13 cellular contexts compared by ENCODE assay signal in genomic region chr19:3457531-3458228, GRCh38. TPM values are rescaled to one million over a fixed set of nuclear protein-coding genes. Genes with fewer than 3 reads are reported as not detected.
DNase-seq lines count a peak whose midpoint lies in the region; ATAC-seq and TF ChIP-seq lines count a peak whose summit lies in the region.
"Had no signal": no experiment of that assay in that cellular context is flagged by ENCODE, and none has a peak within 500 bp of the region (broad histone marks: within the 10 kb centered on the region; RNA-seq: fewer than 3 reads in every experiment).

No MANE protein-coding gene starts in this region.

- WGBS in adipose tissue, 3 donors: 43 to 67% (median 57%) methylated on average over 20 to 22 of the region's 22 CpGs
- no CpG with 5 or more reads among the region's 22 CpGs for WGBS in neuronal stem cell (ENCODE audit: extremely low coverage in 2 of 2, insufficient read length in 2 of 2, insufficient replicate concordance in 1 of 2), 2 donors

- DNase-seq in fibroblast of villous mesenchyme (ENCODE audit: low read depth) (peak; percentile 41), neuronal stem cell (ENCODE audit: low spot score) (no peak), upper lobe of right lung (peak; percentile 54), NCI-H510A treated with DMSO at 0.1 percent for 48 hours (lab: John Stamatoyannopoulos, UW) (no peak), NCI-H446 treated with DMSO at 0.1 percent for 48 hours (lab: John Stamatoyannopoulos, UW) (no peak)
- DNase-seq: activated CD4-positive, alpha-beta T cell treated with anti-CD3 and anti-CD28 coated beads for 4 hours; activated naive CD8-positive, alpha-beta T cell treated with anti-CD3 and anti-CD28 coated beads, Interleukin-2, amount 10 ng/mL, durations not matched to agents 7 days and 5 days; DMS53; KG1; nephron progenitor cell; SHP77 had no signal

- H3K23ac ChIP-seq in neuronal stem cell (ENCODE audit: low read depth, low read length, poor library complexity): no peak overlapping the region

- H2AK5ac ChIP-seq in neuronal stem cell (ENCODE audit: low read depth, low read length): peak overlapping the region; percentile 4

- no peak overlapping the region for H3K14ac ChIP-seq in neuronal stem cell (ENCODE audit: low read length)

- H3K27ac ChIP-seq in adipose tissue (ENCODE audit: low read depth, low read length): peak overlapping the region; percentile 90
- H3K27ac ChIP-seq in neuronal stem cell (replicated peaks; ENCODE audit: low read length): no peak overlapping the region
- peak overlapping the region; percentile 80 for H3K27ac ChIP-seq in upper lobe of right lung

- H3K4me2 ChIP-seq in neuronal stem cell (ENCODE audit: insufficient read depth, low read length, poor library complexity, severe bottlenecking): peak overlapping the region; percentile 11

- ATAC-seq in upper lobe of right lung: no peak
- no peak for ATAC-seq in HG02759 (IDR thresholded peaks at IDR 0.05; ENCODE audit: unreplicated experiment)

- intact Hi-C loops in upper lobe of right lung (cut with DNase I): no loop called here

- peak overlapping the region; percentile 75 for H2BK15ac ChIP-seq in neuronal stem cell (ENCODE audit: low read length)

- peak overlapping the region; percentile 85 for H3K18ac ChIP-seq in neuronal stem cell (ENCODE audit: low read length)

- no peak for TF ChIP-seq CTCF in fibroblast of villous mesenchyme (IDR thresholded peaks at IDR 0.05; ENCODE audit: insufficient read depth, low read depth, low read length)
- TF ChIP-seq CTCF in upper lobe of right lung (IDR thresholded peaks at IDR 0.05): no peak

- no peak overlapping the region for H2BK12ac ChIP-seq in neuronal stem cell (ENCODE audit: low read length)

- H3K4me1 ChIP-seq in neuronal stem cell (ENCODE audit: control insufficient read depth in 2 of 2, insufficient read depth in 1 of 2, low read depth in 1 of 2, low read length in 2 of 2) (peaks cover 13 to 18% of the 10 kb centered on the region in 2 donors), upper lobe of right lung (peaks cover 20% of the 10 kb centered on the region)

- H3K4me3 ChIP-seq in fibroblast of villous mesenchyme (ENCODE audit: low read depth, low read length) (no peak overlapping the region), neuronal stem cell (ENCODE audit: low read length in 2 of 2) (no peak overlapping the region), upper lobe of right lung (no peak overlapping the region)

- peaks cover 0 to 2% of the 10 kb centered on the region in 2 donors for H3K9me3 ChIP-seq in neuronal stem cell (replicated peaks in 1 of 2; ENCODE audit: control insufficient read depth in 2 of 2, insufficient read depth in 1 of 2, low read depth in 1 of 2, low read length in 2 of 2)
- H3K9me3 ChIP-seq in upper lobe of right lung: no peaks in the 10 kb centered on the region

- no peak overlapping the region for H4K91ac ChIP-seq in neuronal stem cell (ENCODE audit: low read depth, low read length, poor library complexity)

- peak overlapping the region; percentile 11 for H2AFZ ChIP-seq in neuronal stem cell (ENCODE audit: low read length)

- H3K4ac ChIP-seq in neuronal stem cell (ENCODE audit: low read length): no peak overlapping the region

- peak overlapping the region; percentile 0 for H2BK5ac ChIP-seq in neuronal stem cell (ENCODE audit: low read length)

- no peak overlapping the region for H3K9ac ChIP-seq in neuronal stem cell (ENCODE audit: low read depth, low read length, poor library complexity)

- peaks cover 3% of the 10 kb centered on the region for H3K79me1 ChIP-seq in neuronal stem cell (ENCODE audit: low read depth, low read length)

- H4K8ac ChIP-seq in neuronal stem cell (ENCODE audit: low read depth, low read length): no peak overlapping the region

- H2BK120ac ChIP-seq in neuronal stem cell (ENCODE audit: low read depth, low read length): no peak overlapping the region

- H3K27me3 ChIP-seq in neuronal stem cell (ENCODE audit: control insufficient read depth in 3 of 3, insufficient read depth in 3 of 3, low read depth in 1 of 3, low read length in 3 of 3): peaks cover 6 to 41% (median 12%) of the 10 kb centered on the region in 3 experiments
- no peaks in the 10 kb centered on the region for H3K27me3 ChIP-seq in upper lobe of right lung

- H3K36me3 ChIP-seq in neuronal stem cell (replicated peaks in 1 of 2; ENCODE audit: control insufficient read depth in 2 of 2, insufficient read depth in 2 of 2, low read length in 2 of 2): peaks cover 0 to 2% of the 10 kb centered on the region in 2 donors
- H3K36me3 ChIP-seq in upper lobe of right lung: peaks cover 65% of the 10 kb centered on the region

RNA-seq across cellular contexts. Expression of gene SMIM24, which starts 22.6 kb away (rescaled TPM):
- polyA plus RNA-seq in adipose tissue: 10 to 100 TPM in 1 of 3 donors, 1 to 10 TPM in 2; 1.2 to 18.6 (median 1.9) TPM
- total RNA-seq in fibroblast of villous mesenchyme: not detected in 2 replicates
- polyA plus RNA-seq in neuronal stem cell (2013, experiment 1 of 2): 1.5 TPM
- 1.3 TPM for polyA plus RNA-seq in neuronal stem cell (2013, experiment 2 of 2)
- total RNA-seq in upper lobe of right lung: not detected

RNA-seq across cellular contexts. Expression of gene SMIM44, which starts 25.6 kb away (rescaled TPM):
- not detected for polyA plus RNA-seq in adipose tissue
- total RNA-seq in fibroblast of villous mesenchyme (not detected in 2 replicates), upper lobe of right lung (not detected)
- polyA plus RNA-seq in neuronal stem cell (2013, experiment 1 of 2): not detected
- not detected for polyA plus RNA-seq in neuronal stem cell (2013, experiment 2 of 2)
- total RNA-seq: activated naive CD8-positive, alpha-beta T cell treated with anti-CD3 and anti-CD28 coated beads, Interleukin-2, amount 10 ng/mL, durations not matched to agents 7 days and 5 days had no signal

RNA-seq across cellular contexts. Expression of gene DOHH, which starts 42.8 kb away (rescaled TPM):
- 10 to 100 TPM in 2 of 3 donors, 1 to 10 TPM in 1; 7.8 to 16.3 (median 11.6) TPM for polyA plus RNA-seq in adipose tissue
- 10.4 and 11.6 TPM in 2 replicates for total RNA-seq in fibroblast of villous mesenchyme
- polyA plus RNA-seq in neuronal stem cell (2013, experiment 1 of 2): 3.9 TPM
- polyA plus RNA-seq in neuronal stem cell (2013, experiment 2 of 2): 3.7 TPM
- 12.2 TPM for total RNA-seq in upper lobe of right lung

RNA-seq across cellular contexts. Expression of gene FZR1, which starts 48.4 kb away (rescaled TPM):
- 10 to 100 TPM; 13.3 to 15.6 (median 14.4) TPM for polyA plus RNA-seq in adipose tissue
- total RNA-seq in fibroblast of villous mesenchyme: 37.6 and 40.3 TPM in 2 replicates
- 41.4 TPM for polyA plus RNA-seq in neuronal stem cell (2013, experiment 1 of 2)
- polyA plus RNA-seq in neuronal stem cell (2013, experiment 2 of 2): 37.0 TPM
- 30.8 TPM for total RNA-seq in upper lobe of right lung

Comparison
In these comparisons a context has a peak if more than half of its experiments do, and no peak if none do; other contexts are left out.
1. DNase-seq: peak in fibroblast of villous mesenchyme (single experiment) and upper lobe of right lung (single experiment); none in neuronal stem cell (single experiment), NCI-H510A treated with DMSO at 0.1 percent for 48 hours (single experiment) and NCI-H446 treated with DMSO at 0.1 percent for 48 hours (single experiment).